ENCODE assay signal across 11 cellular contexts in genomic region chr9:99793528-99793927, GRCh38.
"Had no signal": no experiment of that assay in that cellular context is flagged by ENCODE, and none has a peak within 500 bp of the region (broad histone marks: within the 10 kb centered on the region; RNA-seq: fewer than 3 reads in every experiment).

No MANE protein-coding gene starts in this region.

- ATAC-seq: GM23338, HCT116 had no signal

- H2AFZ ChIP-seq: GM23248, GM23338 had no signal

- H3K27ac ChIP-seq: GM23248 had no signal

- H3K4me1 ChIP-seq: HAP-1 had no signal

- FAIRE-seq: H1, H54 had no signal

- H3K9ac ChIP-seq: GM23248 had no signal

- H3K36me3 ChIP-seq: HAP-1 had no signal

- H3K9me3 ChIP-seq: HAP-1 had no signal

- H3K4me3 ChIP-seq: GM23248, GM23338, HAP-1 had no signal

- H3K4me2 ChIP-seq: GM23338 had no signal

- DNase-seq: GM23248, GOT3, H7, H9, HCEC 1CT, HFFc6 had no signal
